Comparison of ENCODE assay signal across 16 cellular contexts in genomic region chr2:233799716-233800115, GRCh38. TPM values are rescaled to one million over a fixed set of nuclear protein-coding genes. Genes with fewer than 3 reads are reported as not detected.
"Had no signal": no experiment of that assay in that cellular context is flagged by ENCODE, and none has a peak within 500 bp of the region (broad histone marks: within the 10 kb centered on the region; RNA-seq: fewer than 3 reads in every experiment).

No MANE protein-coding gene starts in this region.

- H3K9me3 Mint-ChIP-seq: memory B cell, type B pancreatic cell had no signal

- DNase-seq: cerebellar nuclear complex; dermis blood vessel endothelial cell; effector CD4-positive, alpha-beta T cell; foreskin melanocyte; lower lobe of right lung; midbrain; naive B cell; stimulated activated naive CD4-positive, alpha-beta T cell treated with Interleukin-2 at 50 U/mL for 16 hours had no signal

- H3K36me3 Mint-ChIP-seq: memory B cell, naive B cell, type B pancreatic cell had no signal

- H3K4me1 Mint-ChIP-seq: memory B cell had no signal

- H3K27ac Mint-ChIP-seq: memory B cell, type B pancreatic cell had no signal

- H3K4me3 Mint-ChIP-seq: memory B cell, naive B cell, type B pancreatic cell had no signal

- ATAC-seq: left lung, lower lobe of right lung had no signal

RNA-seq across cellular contexts. Expression of gene MROH2A, which starts 21.6 kb away (rescaled TPM):
- total RNA-seq: dermis blood vessel endothelial cell, hepatocyte, kidney epithelial cell, lower lobe of right lung, osteocyte, right atrium auricular region, sigmoid colon had no signal

RNA-seq across cellular contexts. Expression of gene UGT1A1, which starts 39.6 kb away (rescaled TPM):
- total RNA-seq: dermis blood vessel endothelial cell, kidney epithelial cell, osteocyte, right atrium auricular region, sigmoid colon had no signal
